1 cellular context compared by ENCODE assay signal in the genomic region with DNA sequence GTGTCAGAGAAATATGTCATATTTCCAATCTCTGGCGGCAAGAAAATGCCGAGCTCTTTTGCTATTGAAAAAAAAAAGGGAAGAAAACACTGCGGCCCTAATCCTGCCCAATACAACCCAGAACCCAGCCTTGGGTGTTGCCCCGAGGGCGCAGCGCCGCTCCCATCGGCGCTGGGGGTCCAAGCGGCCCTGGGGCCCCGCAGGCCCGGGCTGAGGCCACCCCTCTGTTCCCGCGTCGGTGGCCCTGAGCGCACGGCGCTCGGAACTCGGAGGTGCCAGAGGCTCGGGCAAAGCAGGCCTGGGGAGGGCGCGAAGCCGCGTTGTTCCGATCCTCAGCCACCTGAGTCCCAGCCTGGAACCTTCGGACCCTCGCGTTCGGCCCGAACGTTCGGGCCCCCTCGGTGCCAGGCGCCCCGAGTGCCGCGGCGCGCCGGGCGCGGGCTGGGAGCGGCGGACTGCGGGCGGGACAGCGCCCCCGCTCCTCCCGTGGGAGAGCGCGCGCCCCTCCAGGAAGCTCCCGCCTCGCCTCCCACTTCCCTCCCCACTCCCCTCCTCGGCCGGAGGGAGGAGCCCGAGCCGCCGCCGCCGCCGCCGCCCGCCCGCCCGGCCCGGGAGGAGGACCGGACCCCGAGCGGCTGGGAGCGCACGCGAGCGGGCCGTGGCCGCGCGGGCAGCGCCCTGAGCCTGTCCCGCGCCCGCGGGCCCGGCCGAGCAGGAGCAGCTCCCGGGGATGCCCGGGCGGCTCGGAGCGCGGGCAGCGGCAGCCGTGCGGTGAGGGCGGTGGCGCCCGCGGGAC.
A peak's percentile ranks its signal among the peaks of the same experiment; 100 is the strongest.
TF ChIP-seq lines count a peak whose summit lies in the region.

A gene (plus strand): TSS at position 594 of the 796 bp plus-strand sequence. CDS start 18,160 bp downstream, outside the sequence.

TF ChIP-seq in HepG2, 621 proteins besides CTCF, POLR2A, EP300 and RAD21 (continued from another document and continues in another):
- TF ChIP-seq ZNF891 (CRISPR knock-in tag; IDR thresholded peaks at IDR 0.05) (no peak; the same call in 1 of the 2 replicates), ZNF205 (CRISPR knock-in tag; IDR thresholded peaks at IDR 0.05) (no peak), IRX3 (CRISPR knock-in tag; IDR thresholded peaks at IDR 0.05; ENCODE audit: borderline replicate concordance, low read depth) (no peak; the same call in 1 of the 2 replicates), CREM (IDR thresholded peaks at IDR 0.05) (no peak), CREM (CRISPR knock-in tag; IDR thresholded peaks at IDR 0.05) (no peak), SATB2 (CRISPR knock-in tag; IDR thresholded peaks at IDR 0.05) (no peak), MBNL3 (CRISPR knock-in tag; conservative IDR thresholded peaks at IDR 0.05) (no peak), TEAD3 (CRISPR knock-in tag; optimal IDR thresholded peaks at IDR 0.05; ENCODE audit: borderline replicate concordance) (no peak), RFX3 (CRISPR knock-in tag; IDR thresholded peaks at IDR 0.05) (no peak), ZNF713 (CRISPR knock-in tag; IDR thresholded peaks at IDR 0.05) (no peak), ZNF703 (CRISPR knock-in tag; IDR thresholded peaks at IDR 0.05; ENCODE audit: borderline replicate concordance) (no peak; the same call in 1 of the 2 replicates), ZNF124 (CRISPR knock-in tag; IDR thresholded peaks at IDR 0.05) (no peak), EHMT2 (IDR thresholded peaks at IDR 0.05; ENCODE audit: borderline replicate concordance, low read depth, low read length) (no peak), ZC3H13 (CRISPR knock-in tag; IDR thresholded peaks at IDR 0.05) (no peak), GFI1 (CRISPR knock-in tag; IDR thresholded peaks at IDR 0.05; ENCODE audit: borderline replicate concordance) (no peak), ZNF652 (CRISPR knock-in tag; IDR thresholded peaks at IDR 0.05; ENCODE audit: borderline replicate concordance, low read depth) (no peak), NCOR1 (IDR thresholded peaks at IDR 0.05; ENCODE audit: borderline replicate concordance, low read length) (no peak), MAFG (CRISPR knock-in tag; IDR thresholded peaks at IDR 0.05) (no peak), HOXA9 (CRISPR knock-in tag; IDR thresholded peaks at IDR 0.05; ENCODE audit: borderline replicate concordance) (no peak), AKAP8 (CRISPR knock-in tag; IDR thresholded peaks at IDR 0.05) (no peak), SRY (CRISPR knock-in tag; IDR thresholded peaks at IDR 0.05) (peak; percentile 35), NAIF1 (CRISPR knock-in tag; IDR thresholded peaks at IDR 0.05; ENCODE audit: borderline replicate concordance) (no peak), ZFP36 (IDR thresholded peaks at IDR 0.05; ENCODE audit: borderline replicate concordance, low read depth, low read length, partially characterized antibody) (no peak), IKZF1 (IDR thresholded peaks at IDR 0.05) (no peak), MEIS2 (CRISPR knock-in tag; IDR thresholded peaks at IDR 0.05) (no peak), ZNF549 (CRISPR knock-in tag; IDR thresholded peaks at IDR 0.05) (no peak), SAFB2 (CRISPR knock-in tag; IDR thresholded peaks at IDR 0.05; ENCODE audit: borderline replicate concordance, low read depth) (no peak), ZNF768 (CRISPR knock-in tag; IDR thresholded peaks at IDR 0.05) (0 out of 2 replicates have a peak, but pooled peaks have one; percentile 14)
- TF ChIP-seq, protein P1, sequence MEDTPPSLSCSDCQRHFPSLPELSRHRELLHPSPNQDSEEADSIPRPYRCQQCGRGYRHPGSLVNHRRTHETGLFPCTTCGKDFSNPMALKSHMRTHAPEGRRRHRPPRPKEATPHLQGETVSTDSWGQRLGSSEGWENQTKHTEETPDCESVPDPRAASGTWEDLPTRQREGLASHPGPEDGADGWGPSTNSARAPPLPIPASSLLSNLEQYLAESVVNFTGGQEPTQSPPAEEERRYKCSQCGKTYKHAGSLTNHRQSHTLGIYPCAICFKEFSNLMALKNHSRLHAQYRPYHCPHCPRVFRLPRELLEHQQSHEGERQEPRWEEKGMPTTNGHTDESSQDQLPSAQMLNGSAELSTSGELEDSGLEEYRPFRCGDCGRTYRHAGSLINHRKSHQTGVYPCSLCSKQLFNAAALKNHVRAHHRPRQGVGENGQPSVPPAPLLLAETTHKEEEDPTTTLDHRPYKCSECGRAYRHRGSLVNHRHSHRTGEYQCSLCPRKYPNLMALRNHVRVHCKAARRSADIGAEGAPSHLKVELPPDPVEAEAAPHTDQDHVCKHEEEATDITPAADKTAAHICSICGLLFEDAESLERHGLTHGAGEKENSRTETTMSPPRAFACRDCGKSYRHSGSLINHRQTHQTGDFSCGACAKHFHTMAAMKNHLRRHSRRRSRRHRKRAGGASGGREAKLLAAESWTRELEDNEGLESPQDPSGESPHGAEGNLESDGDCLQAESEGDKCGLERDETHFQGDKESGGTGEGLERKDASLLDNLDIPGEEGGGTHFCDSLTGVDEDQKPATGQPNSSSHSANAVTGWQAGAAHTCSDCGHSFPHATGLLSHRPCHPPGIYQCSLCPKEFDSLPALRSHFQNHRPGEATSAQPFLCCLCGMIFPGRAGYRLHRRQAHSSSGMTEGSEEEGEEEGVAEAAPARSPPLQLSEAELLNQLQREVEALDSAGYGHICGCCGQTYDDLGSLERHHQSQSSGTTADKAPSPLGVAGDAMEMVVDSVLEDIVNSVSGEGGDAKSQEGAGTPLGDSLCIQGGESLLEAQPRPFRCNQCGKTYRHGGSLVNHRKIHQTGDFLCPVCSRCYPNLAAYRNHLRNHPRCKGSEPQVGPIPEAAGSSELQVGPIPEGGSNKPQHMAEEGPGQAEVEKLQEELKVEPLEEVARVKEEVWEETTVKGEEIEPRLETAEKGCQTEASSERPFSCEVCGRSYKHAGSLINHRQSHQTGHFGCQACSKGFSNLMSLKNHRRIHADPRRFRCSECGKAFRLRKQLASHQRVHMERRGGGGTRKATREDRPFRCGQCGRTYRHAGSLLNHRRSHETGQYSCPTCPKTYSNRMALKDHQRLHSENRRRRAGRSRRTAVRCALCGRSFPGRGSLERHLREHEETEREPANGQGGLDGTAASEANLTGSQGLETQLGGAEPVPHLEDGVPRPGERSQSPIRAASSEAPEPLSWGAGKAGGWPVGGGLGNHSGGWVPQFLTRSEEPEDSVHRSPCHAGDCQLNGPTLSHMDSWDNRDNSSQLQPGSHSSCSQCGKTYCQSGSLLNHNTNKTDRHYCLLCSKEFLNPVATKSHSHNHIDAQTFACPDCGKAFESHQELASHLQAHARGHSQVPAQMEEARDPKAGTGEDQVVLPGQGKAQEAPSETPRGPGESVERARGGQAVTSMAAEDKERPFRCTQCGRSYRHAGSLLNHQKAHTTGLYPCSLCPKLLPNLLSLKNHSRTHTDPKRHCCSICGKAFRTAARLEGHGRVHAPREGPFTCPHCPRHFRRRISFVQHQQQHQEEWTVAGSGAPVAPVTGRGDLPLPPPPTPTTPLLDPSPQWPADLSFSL (CRISPR knock-in tag; IDR thresholded peaks at IDR 0.05): no peak
- TF ChIP-seq, protein P2, sequence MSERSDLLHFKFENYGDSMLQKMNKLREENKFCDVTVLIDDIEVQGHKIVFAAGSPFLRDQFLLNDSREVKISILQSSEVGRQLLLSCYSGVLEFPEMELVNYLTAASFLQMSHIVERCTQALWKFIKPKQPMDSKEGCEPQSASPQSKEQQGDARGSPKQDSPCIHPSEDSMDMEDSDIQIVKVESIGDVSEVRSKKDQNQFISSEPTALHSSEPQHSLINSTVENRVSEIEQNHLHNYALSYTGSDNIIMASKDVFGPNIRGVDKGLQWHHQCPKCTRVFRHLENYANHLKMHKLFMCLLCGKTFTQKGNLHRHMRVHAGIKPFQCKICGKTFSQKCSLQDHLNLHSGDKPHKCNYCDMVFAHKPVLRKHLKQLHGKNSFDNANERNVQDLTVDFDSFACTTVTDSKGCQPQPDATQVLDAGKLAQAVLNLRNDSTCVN (CRISPR knock-in tag; IDR thresholded peaks at IDR 0.05; ENCODE audit: borderline replicate concordance): no peak
- TF ChIP-seq, protein P3, sequence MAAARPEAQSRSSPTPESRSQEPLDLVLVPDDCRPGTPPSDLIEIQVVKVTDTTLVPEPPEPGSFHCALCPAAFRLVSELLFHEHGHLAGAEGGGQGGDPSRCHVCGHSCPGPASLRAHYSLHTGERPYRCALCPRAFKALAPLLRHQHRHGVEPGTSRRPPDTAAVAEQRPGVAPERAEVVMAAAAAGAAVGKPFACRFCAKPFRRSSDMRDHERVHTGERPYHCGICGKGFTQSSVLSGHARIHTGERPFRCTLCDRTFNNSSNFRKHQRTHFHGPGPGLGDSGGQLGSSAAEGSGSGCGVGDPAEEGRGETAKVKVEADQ (CRISPR knock-in tag; IDR thresholded peaks at IDR 0.05; ENCODE audit: borderline replicate concordance): no peak
- TF ChIP-seq, protein P4, sequence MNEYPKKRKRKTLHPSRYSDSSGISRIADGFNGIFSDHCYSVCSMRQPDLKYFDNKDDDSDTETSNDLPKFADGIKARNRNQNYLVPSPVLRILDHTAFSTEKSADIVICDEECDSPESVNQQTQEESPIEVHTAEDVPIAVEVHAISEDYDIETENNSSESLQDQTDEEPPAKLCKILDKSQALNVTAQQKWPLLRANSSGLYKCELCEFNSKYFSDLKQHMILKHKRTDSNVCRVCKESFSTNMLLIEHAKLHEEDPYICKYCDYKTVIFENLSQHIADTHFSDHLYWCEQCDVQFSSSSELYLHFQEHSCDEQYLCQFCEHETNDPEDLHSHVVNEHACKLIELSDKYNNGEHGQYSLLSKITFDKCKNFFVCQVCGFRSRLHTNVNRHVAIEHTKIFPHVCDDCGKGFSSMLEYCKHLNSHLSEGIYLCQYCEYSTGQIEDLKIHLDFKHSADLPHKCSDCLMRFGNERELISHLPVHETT (CRISPR knock-in tag; conservative IDR thresholded peaks at IDR 0.05): no peak
- TF ChIP-seq, protein P5, sequence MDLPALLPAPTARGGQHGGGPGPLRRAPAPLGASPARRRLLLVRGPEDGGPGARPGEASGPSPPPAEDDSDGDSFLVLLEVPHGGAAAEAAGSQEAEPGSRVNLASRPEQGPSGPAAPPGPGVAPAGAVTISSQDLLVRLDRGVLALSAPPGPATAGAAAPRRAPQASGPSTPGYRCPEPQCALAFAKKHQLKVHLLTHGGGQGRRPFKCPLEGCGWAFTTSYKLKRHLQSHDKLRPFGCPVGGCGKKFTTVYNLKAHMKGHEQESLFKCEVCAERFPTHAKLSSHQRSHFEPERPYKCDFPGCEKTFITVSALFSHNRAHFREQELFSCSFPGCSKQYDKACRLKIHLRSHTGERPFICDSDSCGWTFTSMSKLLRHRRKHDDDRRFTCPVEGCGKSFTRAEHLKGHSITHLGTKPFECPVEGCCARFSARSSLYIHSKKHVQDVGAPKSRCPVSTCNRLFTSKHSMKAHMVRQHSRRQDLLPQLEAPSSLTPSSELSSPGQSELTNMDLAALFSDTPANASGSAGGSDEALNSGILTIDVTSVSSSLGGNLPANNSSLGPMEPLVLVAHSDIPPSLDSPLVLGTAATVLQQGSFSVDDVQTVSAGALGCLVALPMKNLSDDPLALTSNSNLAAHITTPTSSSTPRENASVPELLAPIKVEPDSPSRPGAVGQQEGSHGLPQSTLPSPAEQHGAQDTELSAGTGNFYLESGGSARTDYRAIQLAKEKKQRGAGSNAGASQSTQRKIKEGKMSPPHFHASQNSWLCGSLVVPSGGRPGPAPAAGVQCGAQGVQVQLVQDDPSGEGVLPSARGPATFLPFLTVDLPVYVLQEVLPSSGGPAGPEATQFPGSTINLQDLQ (CRISPR knock-in tag; IDR thresholded peaks at IDR 0.05): no peak
- TF ChIP-seq, protein P6, sequence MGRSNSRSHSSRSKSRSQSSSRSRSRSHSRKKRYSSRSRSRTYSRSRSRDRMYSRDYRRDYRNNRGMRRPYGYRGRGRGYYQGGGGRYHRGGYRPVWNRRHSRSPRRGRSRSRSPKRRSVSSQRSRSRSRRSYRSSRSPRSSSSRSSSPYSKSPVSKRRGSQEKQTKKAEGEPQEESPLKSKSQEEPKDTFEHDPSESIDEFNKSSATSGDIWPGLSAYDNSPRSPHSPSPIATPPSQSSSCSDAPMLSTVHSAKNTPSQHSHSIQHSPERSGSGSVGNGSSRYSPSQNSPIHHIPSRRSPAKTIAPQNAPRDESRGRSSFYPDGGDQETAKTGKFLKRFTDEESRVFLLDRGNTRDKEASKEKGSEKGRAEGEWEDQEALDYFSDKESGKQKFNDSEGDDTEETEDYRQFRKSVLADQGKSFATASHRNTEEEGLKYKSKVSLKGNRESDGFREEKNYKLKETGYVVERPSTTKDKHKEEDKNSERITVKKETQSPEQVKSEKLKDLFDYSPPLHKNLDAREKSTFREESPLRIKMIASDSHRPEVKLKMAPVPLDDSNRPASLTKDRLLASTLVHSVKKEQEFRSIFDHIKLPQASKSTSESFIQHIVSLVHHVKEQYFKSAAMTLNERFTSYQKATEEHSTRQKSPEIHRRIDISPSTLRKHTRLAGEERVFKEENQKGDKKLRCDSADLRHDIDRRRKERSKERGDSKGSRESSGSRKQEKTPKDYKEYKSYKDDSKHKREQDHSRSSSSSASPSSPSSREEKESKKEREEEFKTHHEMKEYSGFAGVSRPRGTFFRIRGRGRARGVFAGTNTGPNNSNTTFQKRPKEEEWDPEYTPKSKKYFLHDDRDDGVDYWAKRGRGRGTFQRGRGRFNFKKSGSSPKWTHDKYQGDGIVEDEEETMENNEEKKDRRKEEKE (IDR thresholded peaks at IDR 0.05): no peak
- TF ChIP-seq, protein P7, sequence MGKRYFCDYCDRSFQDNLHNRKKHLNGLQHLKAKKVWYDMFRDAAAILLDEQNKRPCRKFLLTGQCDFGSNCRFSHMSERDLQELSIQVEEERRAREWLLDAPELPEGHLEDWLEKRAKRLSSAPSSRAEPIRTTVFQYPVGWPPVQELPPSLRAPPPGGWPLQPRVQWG (CRISPR knock-in tag; IDR thresholded peaks at IDR 0.05; ENCODE audit: borderline replicate concordance, low read depth): no peak
- TF ChIP-seq, protein P8, sequence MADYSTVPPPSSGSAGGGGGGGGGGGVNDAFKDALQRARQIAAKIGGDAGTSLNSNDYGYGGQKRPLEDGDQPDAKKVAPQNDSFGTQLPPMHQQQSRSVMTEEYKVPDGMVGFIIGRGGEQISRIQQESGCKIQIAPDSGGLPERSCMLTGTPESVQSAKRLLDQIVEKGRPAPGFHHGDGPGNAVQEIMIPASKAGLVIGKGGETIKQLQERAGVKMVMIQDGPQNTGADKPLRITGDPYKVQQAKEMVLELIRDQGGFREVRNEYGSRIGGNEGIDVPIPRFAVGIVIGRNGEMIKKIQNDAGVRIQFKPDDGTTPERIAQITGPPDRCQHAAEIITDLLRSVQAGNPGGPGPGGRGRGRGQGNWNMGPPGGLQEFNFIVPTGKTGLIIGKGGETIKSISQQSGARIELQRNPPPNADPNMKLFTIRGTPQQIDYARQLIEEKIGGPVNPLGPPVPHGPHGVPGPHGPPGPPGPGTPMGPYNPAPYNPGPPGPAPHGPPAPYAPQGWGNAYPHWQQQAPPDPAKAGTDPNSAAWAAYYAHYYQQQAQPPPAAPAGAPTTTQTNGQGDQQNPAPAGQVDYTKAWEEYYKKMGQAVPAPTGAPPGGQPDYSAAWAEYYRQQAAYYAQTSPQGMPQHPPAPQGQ (CRISPR knock-in tag; IDR thresholded peaks at IDR 0.05; ENCODE audit: borderline replicate concordance): no peak
- TF ChIP-seq, protein P9, sequence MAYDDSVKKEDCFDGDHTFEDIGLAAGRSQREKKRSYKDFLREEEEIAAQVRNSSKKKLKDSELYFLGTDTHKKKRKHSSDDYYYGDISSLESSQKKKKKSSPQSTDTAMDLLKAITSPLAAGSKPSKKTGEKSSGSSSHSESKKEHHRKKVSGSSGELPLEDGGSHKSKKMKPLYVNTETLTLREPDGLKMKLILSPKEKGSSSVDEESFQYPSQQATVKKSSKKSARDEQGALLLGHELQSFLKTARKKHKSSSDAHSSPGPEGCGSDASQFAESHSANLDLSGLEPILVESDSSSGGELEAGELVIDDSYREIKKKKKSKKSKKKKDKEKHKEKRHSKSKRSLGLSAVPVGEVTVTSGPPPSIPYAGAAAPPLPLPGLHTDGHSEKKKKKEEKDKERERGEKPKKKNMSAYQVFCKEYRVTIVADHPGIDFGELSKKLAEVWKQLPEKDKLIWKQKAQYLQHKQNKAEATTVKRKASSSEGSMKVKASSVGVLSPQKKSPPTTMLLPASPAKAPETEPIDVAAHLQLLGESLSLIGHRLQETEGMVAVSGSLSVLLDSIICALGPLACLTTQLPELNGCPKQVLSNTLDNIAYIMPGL (CRISPR knock-in tag; IDR thresholded peaks at IDR 0.05; ENCODE audit: borderline replicate concordance in 1 of 2, low read depth in 1 of 2): peak in 1 of 2 experiments; percentile 11; a peak in 1 of 4 replicates
